Comparison of ENCODE assay signal across 27 cellular contexts in genomic region chr1:88735909-88736308, GRCh38.
"Had no signal": no experiment of that assay in that cellular context is flagged by ENCODE, and none has a peak within 500 bp of the region (broad histone marks: within the 10 kb centered on the region; RNA-seq: fewer than 3 reads in every experiment).

No MANE protein-coding gene starts in this region.

- H3K9me3 ChIP-seq: ovary, testis, vagina had no signal

- H3K4me2 ChIP-seq: neural progenitor cell, smooth muscle cell had no signal

- FAIRE-seq: urothelium cell line had no signal

- ATAC-seq: right cardiac atrium; sciatic nerve; stimulated activated memory B cell treated with anti-CD40 and anti-IgM and Interleukin-4, amounts not matched to agents 10 μg/mL and 1 μg/mL and 100 μg/mL, for 72 hours; stimulated activated naive CD8-positive, alpha-beta T cell treated with anti-CD3 and anti-CD28 coated beads, Interleukin-15, Interleukin-2, amounts not matched to agents 100 U/mL and 50 U/mL, for 24 hours had no signal

- H3K36me3 ChIP-seq: ovary, suprapubic skin, tibial artery, transverse colon had no signal

- H3K27me3 Mint-ChIP-seq: progenitor cell of endocrine pancreas; stimulated activated memory B cell treated with anti-CD40 and anti-IgM and Interleukin-4, amounts not matched to agents 10 μg/mL and 1 μg/mL and 100 μg/mL, for 72 hours; stimulated activated naive CD8-positive, alpha-beta T cell treated with anti-CD3 and anti-CD28 coated beads, Interleukin-15, amount 100 ng/mL, for 72 hours; type B pancreatic cell had no signal

- H3K4me1 Mint-ChIP-seq: neural progenitor cell had no signal

- H3K27ac Mint-ChIP-seq: natural killer cell; nephron; neural progenitor cell; progenitor cell of endocrine pancreas; stimulated activated memory B cell treated with anti-CD40 and anti-IgM and Interleukin-4, amounts not matched to agents 10 μg/mL and 1 μg/mL and 100 μg/mL, for 72 hours; stimulated activated naive CD8-positive, alpha-beta T cell treated with anti-CD3 and anti-CD28 coated beads, Interleukin-15, amount 100 ng/mL, for 72 hours; type B pancreatic cell had no signal

- H3K4me3 ChIP-seq: neural progenitor cell, ovary, psoas muscle, skin epidermis, smooth muscle cell, spleen, suprapubic skin, testis, tibial artery, transverse colon, vagina had no signal

- H3K4me1 ChIP-seq: parathyroid adenoma had no signal

- H3K27ac ChIP-seq: neural progenitor cell, ovary, parathyroid adenoma, psoas muscle, skin epidermis, spleen, suprapubic skin, testis, tibial artery, transverse colon, vagina had no signal

- H3K4me3 Mint-ChIP-seq: natural killer cell; nephron; neural progenitor cell; stimulated activated memory B cell treated with anti-CD40 and anti-IgM and Interleukin-4, amounts not matched to agents 10 μg/mL and 1 μg/mL and 100 μg/mL, for 72 hours; stimulated activated naive CD8-positive, alpha-beta T cell treated with anti-CD3 and anti-CD28 coated beads, Interleukin-15, amount 100 ng/mL, for 72 hours; type B pancreatic cell had no signal

- H3K9ac ChIP-seq: neural progenitor cell, parathyroid adenoma had no signal

- H2AFZ ChIP-seq: neural progenitor cell, parathyroid adenoma had no signal

- H3K27me3 ChIP-seq: neural progenitor cell, ovary, spleen, suprapubic skin, testis, tibial artery, transverse colon, vagina had no signal

- DNase-seq: natural killer cell; occipital lobe; ovary; psoas muscle; right cardiac atrium; spleen; stimulated activated CD4-positive, alpha-beta T cell treated with anti-CD3 and anti-CD28 coated beads, Interleukin-12 subunit alpha, Interleukin-12 subunit beta, amount 100 ng/mL, for 4 hours; stimulated activated CD4-positive, alpha-beta T cell treated with anti-CD3 and anti-CD28 coated beads, Interleukin-4, amount 100 ng/mL, for 4 hours; stimulated activated naive CD4-positive, alpha-beta T cell; substantia nigra; testis; tibial artery; transverse colon had no signal
